10 cellular contexts compared by ENCODE assay signal in genomic region chr9:83986765-83987401, GRCh38. TPM values are rescaled to one million over a fixed set of nuclear protein-coding genes. Genes with fewer than 3 reads are reported as not detected.
DNase-seq lines count a peak whose midpoint lies in the region; ATAC-seq, FAIRE-seq and TF ChIP-seq lines count a peak whose summit lies in the region.
"Had no signal": no experiment of that assay in that cellular context is flagged by ENCODE, and none has a peak within 500 bp of the region (broad histone marks: within the 10 kb centered on the region; RNA-seq: fewer than 3 reads in every experiment).

No MANE protein-coding gene starts in this region.

- peaks cover 15% of the 10 kb centered on the region; the same call in 1 of the 2 replicates for H4K20me1 ChIP-seq in SU-DHL-6 (ENCODE audit: low read depth, low read length)

- no peak overlapping the region for H3K9ac ChIP-seq in SU-DHL-6 (ENCODE audit: low read length)

- peak overlapping the region; percentile 72; the same call in 1 of the 2 replicates for H3K27ac ChIP-seq in SU-DHL-6 (ENCODE audit: low read depth, low read length)
- H3K27ac ChIP-seq in left ventricle myocardium inferior (replicated peaks) = peak overlapping the region; percentile 3
- H3K27ac ChIP-seq in transverse colon = peak overlapping the region; percentile 41 to 77 (median 73)

- no peaks in the 10 kb centered on the region for H3K9me2 ChIP-seq in SU-DHL-6 (replicated peaks; ENCODE audit: insufficient read depth, low read length)

- WGBS in transverse colon (ENCODE audit: low coverage in 1 of 2), 2 donors = 56 to 80% methylated on average over 1 to 11 of the region's 11 CpGs

- no peak for TF ChIP-seq POLR2A in transverse colon (IDR thresholded peaks at IDR 0.05)

- no peaks in the 10 kb centered on the region for H3K9me3 ChIP-seq in SU-DHL-6 (ENCODE audit: insufficient read depth, low read length)
- H3K9me3 ChIP-seq in left ventricle myocardium inferior (replicated peaks) = no peaks in the 10 kb centered on the region
- no peaks in the 10 kb centered on the region for H3K9me3 ChIP-seq in transverse colon

- TF ChIP-seq EP300 in transverse colon (IDR thresholded peaks at IDR 0.05; ENCODE audit: low read depth) = no peak

- ATAC-seq in omental fat pad (ENCODE audit: low FRiP score) = no peak

- intact Hi-C loops in left ventricle myocardium inferior (cut with micrococcal nuclease) = no loop called here
- intact Hi-C loops in transverse colon (cut with DNase I; ENCODE audit: low total_unique reads) = no loop called here

- H2AFZ ChIP-seq in SU-DHL-6 (ENCODE audit: low read depth, low read length, severe bottlenecking) = no peak overlapping the region

- peaks cover 21% of the 10 kb centered on the region for H3K4me1 ChIP-seq in left ventricle myocardium inferior
- peaks cover 4 to 25% (median 15%) of the 10 kb centered on the region in 4 donors for H3K4me1 ChIP-seq in transverse colon

- H3K4me3 ChIP-seq in SU-DHL-6 (ENCODE audit: insufficient read depth, low read length, poor library complexity, severe bottlenecking) = no peak overlapping the region
- no peak overlapping the region for H3K4me3 ChIP-seq in left ventricle myocardium inferior
- H3K4me3 ChIP-seq in transverse colon = no peak overlapping the region

- DNase-seq in stimulated activated CD4-positive, alpha-beta T cell treated with anti-CD3 and anti-CD28 coated beads, Interleukin-15, amount 100 ng/mL, for 24 hours = peak; percentile 39
- no peak for DNase-seq in stimulated activated CD4-positive, alpha-beta T cell treated with anti-CD3 and anti-CD28 coated beads, Interleukin-4, amount 100 ng/mL, for 4 hours
- DNase-seq in left ventricle myocardium inferior (no peak), transverse colon (peak; percentile 70), omental fat pad (ENCODE audit: low spot score) (no peak), islet precursor cell (no peak), urothelium cell line (ENCODE audit: low spot score) (no peak)
- DNase-seq: DND-41, substantia nigra had no signal

- peaks cover 20% of the 10 kb centered on the region; the same call in 1 of the 2 replicates for H3F3A ChIP-seq in SU-DHL-6 (ENCODE audit: insufficient read depth)

- no peak for FAIRE-seq in urothelium cell line (lab: Jason Lieb, UNC)

- H3K4me2 ChIP-seq in SU-DHL-6 (ENCODE audit: low read depth, low read length, poor library complexity, severe bottlenecking) = peak overlapping the region; percentile 93

- H3K27me3 ChIP-seq in SU-DHL-6 (ENCODE audit: low read length) (no peaks in the 10 kb centered on the region), left ventricle myocardium inferior (ENCODE audit: low read depth) (no peaks in the 10 kb centered on the region), transverse colon (no peaks in the 10 kb centered on the region)

- H3K36me3 ChIP-seq in SU-DHL-6 (ENCODE audit: low read length) (peaks cover 12% of the 10 kb centered on the region; the same call in 1 of the 2 replicates), left ventricle myocardium inferior (peaks cover 7% of the 10 kb centered on the region), transverse colon (no peaks in the 10 kb centered on the region)

- no peak for TF ChIP-seq CTCF in SU-DHL-6 (IDR thresholded peaks at IDR 0.05; ENCODE audit: insufficient read depth, low read length, poor library complexity, severe bottlenecking)
- TF ChIP-seq CTCF in left ventricle myocardium inferior (IDR thresholded peaks at IDR 0.05; ENCODE audit: borderline replicate concordance) = no peak
- TF ChIP-seq CTCF in transverse colon (IDR thresholded peaks at IDR 0.05) = no peak
- TF ChIP-seq CTCF in omental fat pad (IDR thresholded peaks at IDR 0.05) = no peak

- H3K79me2 ChIP-seq in SU-DHL-6 (ENCODE audit: insufficient read depth, low read length) = peaks cover 99% of the 10 kb centered on the region

- in situ Hi-C loops in transverse colon (cut with MboI; ENCODE audit: low pct_ligation_motif_present in 1 of 4, low pct_unique_long_range_greater_than_20kb in 1 of 4, low sequenced_read_pairs in 3 of 4) = no loop called here

RNA-seq across cellular contexts. Expression of gene RMI1, which starts 6.3 kb away (rescaled TPM):
- total RNA-seq in left ventricle myocardium inferior (5.2 TPM), transverse colon (10 to 100 TPM in 2 of 4 donors, 1 to 10 TPM in 2; 1.8 to 13.1 (median 9.1) TPM), omental fat pad (1 to 10 TPM; 2.0 to 8.0 (median 2.3) TPM)

RNA-seq across cellular contexts. Expression of gene HNRNPK, which starts 6.9 kb away (rescaled TPM):
- total RNA-seq in left ventricle myocardium inferior = 261 TPM
- total RNA-seq in transverse colon = 100 to 1,000 TPM; 132 to 406 (median 278) TPM
- 100 to 1,000 TPM; 417 to 565 (median 429) TPM for total RNA-seq in omental fat pad

Comparison
In these comparisons a context has a peak if more than half of its experiments do, and no peak if none do; other contexts are left out.
1. DNase-seq: peak in stimulated activated CD4-positive, alpha-beta T cell treated with anti-CD3 and anti-CD28 coated beads, Interleukin-15, amount 100 ng/mL, for 24 hours (single experiment) and transverse colon (single experiment); none in stimulated activated CD4-positive, alpha-beta T cell treated with anti-CD3 and anti-CD28 coated beads, Interleukin-4, amount 100 ng/mL, for 4 hours (0 of 2), left ventricle myocardium inferior (single experiment), omental fat pad (single experiment), islet precursor cell (single experiment) and urothelium cell line (single experiment).
2. H3K27ac ChIP-seq: peak in every context shown above with its lines; median percentile 73 in transverse colon; 72 in SU-DHL-6; 3 in left ventricle myocardium inferior.